In the genomic region with DNA sequence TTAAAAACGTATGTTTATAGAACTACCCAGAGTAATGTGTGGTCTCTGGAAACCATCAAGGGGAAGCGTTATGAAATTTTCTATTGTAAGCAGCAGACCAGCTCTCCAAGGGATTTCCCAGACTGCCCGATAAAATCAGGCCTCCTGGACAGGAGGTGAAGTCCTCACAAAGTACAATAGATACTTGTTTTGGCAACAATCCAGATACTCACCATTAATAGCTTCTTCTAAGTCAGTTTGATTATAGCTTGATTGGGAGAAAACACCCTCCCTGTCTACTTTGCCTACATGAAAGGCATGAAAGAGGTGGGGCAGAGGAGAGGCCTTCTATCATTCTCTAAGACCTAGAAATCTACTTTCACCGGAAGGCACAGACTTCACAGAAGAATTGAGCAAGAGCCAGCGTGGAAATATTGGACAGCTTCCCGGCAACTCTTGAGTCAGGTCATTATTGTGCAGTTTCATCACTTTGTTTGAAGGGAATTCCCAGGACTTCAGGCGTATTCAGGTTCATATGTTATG, we compare ENCODE assay signal across 8 cellular contexts.
A peak's percentile ranks its signal among the peaks of the same experiment; 100 is the strongest.
DNase-seq lines count a peak whose midpoint lies in the region; ATAC-seq and TF ChIP-seq lines count a peak whose summit lies in the region.

No MANE protein-coding gene starts in this region.

- CTCF ChIA-PET in CD4-positive, alpha-beta T cell (lab: Charles Lee), result no interaction called here

- peaks cover 27 to 63% (median 38%) of the 10 kb centered on the region in 3 donors for H3K4me1 ChIP-seq in esophagus squamous epithelium
- H3K4me1 ChIP-seq in parathyroid adenoma, result peaks cover 17% of the 10 kb centered on the region
- H3K4me1 ChIP-seq in effector memory CD4-positive, alpha-beta T cell (ENCODE audit: control insufficient read depth, insufficient read depth, low read length, poor library complexity, severe bottlenecking), result peaks cover 17% of the 10 kb centered on the region

- no peaks in the 10 kb centered on the region for H3K27me3 Mint-ChIP-seq in CD4-positive, alpha-beta T cell

- peak overlapping the region; percentile 19 to 81 (median 64) for H3K27ac ChIP-seq in esophagus squamous epithelium
- peak overlapping the region; percentile 39 for H3K27ac ChIP-seq in parathyroid adenoma
- no peak overlapping the region for H3K27ac ChIP-seq in effector memory CD4-positive, alpha-beta T cell (ENCODE audit: insufficient read depth, low read length, poor library complexity, severe bottlenecking)
- H3K27ac ChIP-seq in CD4-positive, alpha-beta T cell (ENCODE audit: low read depth, low read length), result no peak overlapping the region

- no peak overlapping the region for H3K4me3 Mint-ChIP-seq in CD4-positive, alpha-beta T cell

- no peaks in the 10 kb centered on the region for H3K79me2 ChIP-seq in parathyroid adenoma

- ATAC-seq in HG03432 (IDR thresholded peaks at IDR 0.05; ENCODE audit: unreplicated experiment) (no peak), GM21390 (IDR thresholded peaks at IDR 0.05; ENCODE audit: unreplicated experiment) (no peak)
- no peak for ATAC-seq in CD4-positive, alpha-beta T cell (ENCODE audit: poor library complexity)

- intact Hi-C loops in esophagus squamous epithelium (cut with DNase I), result no loop called here
- intact Hi-C loops in CD4-positive, alpha-beta T cell (cut with DNase I, micrococcal nuclease), result no loop called here

- DNase-seq in COR-L47 (lab: John Stamatoyannopoulos, UW), result peak; percentile 71
- peak; percentile 39 for DNase-seq in NCI-H748 treated with DMSO at 0.1 percent for 48 hours (lab: John Stamatoyannopoulos, UW)
- peak; percentile 8 for DNase-seq in esophagus squamous epithelium (lab: John Stamatoyannopoulos, UW)
- DNase-seq in effector memory CD4-positive, alpha-beta T cell, result no peak
- no peak for DNase-seq in CD4-positive, alpha-beta T cell

- 4 to 11% methylated on average over 7 of the region's 7 CpGs for WGBS in esophagus squamous epithelium, 2 donors

- peak overlapping the region; percentile 4 for H3K4me2 ChIP-seq in parathyroid adenoma (ENCODE audit: low read length)

- no peaks in the 10 kb centered on the region for H3K9me3 Mint-ChIP-seq in CD4-positive, alpha-beta T cell

- H3K36me3 Mint-ChIP-seq in CD4-positive, alpha-beta T cell (ENCODE audit: low read depth), result no peaks in the 10 kb centered on the region

- H3K36me3 ChIP-seq in esophagus squamous epithelium (no peaks in the 10 kb centered on the region), parathyroid adenoma (ENCODE audit: control insufficient read depth, insufficient read depth, low read length) (no peaks in the 10 kb centered on the region)
- no peaks in the 10 kb centered on the region for H3K36me3 ChIP-seq in effector memory CD4-positive, alpha-beta T cell (ENCODE audit: control insufficient read depth, insufficient read depth, low read length)

- POLR2A ChIA-PET in CD4-positive, alpha-beta T cell (lab: Charles Lee), result interaction anchor here (0.9 to 1.2 kb wide), 2 partner anchors 8 to 9 kb away, joined by 3 read pairs; no protein-coding TSS in a partner anchor

- no peaks in the 10 kb centered on the region for H3K9me3 ChIP-seq in esophagus squamous epithelium
- no peaks in the 10 kb centered on the region for H3K9me3 ChIP-seq in parathyroid adenoma (ENCODE audit: control insufficient read depth, low read length)
- H3K9me3 ChIP-seq in effector memory CD4-positive, alpha-beta T cell (ENCODE audit: control insufficient read depth, low read length), result no peaks in the 10 kb centered on the region
- H3K9me3 ChIP-seq in CD4-positive, alpha-beta T cell (ENCODE audit: control insufficient read depth, low read length), result no peaks in the 10 kb centered on the region

- no peak overlapping the region for H3K27ac Mint-ChIP-seq in CD4-positive, alpha-beta T cell

- peaks cover 38% of the 10 kb centered on the region for H3K4me1 Mint-ChIP-seq in CD4-positive, alpha-beta T cell (ENCODE audit: low read depth)

- H3K4me3 ChIP-seq in esophagus squamous epithelium (no peak overlapping the region), parathyroid adenoma (ENCODE audit: low read depth, low read length) (no peak overlapping the region)
- no peak overlapping the region for H3K4me3 ChIP-seq in effector memory CD4-positive, alpha-beta T cell (ENCODE audit: insufficient read depth, low read depth, low read length, poor library complexity, severe bottlenecking)

- H3K9ac ChIP-seq in parathyroid adenoma, result no peak overlapping the region

- TF ChIP-seq CTCF in esophagus squamous epithelium (IDR thresholded peaks at IDR 0.05) (no peak), parathyroid adenoma (IDR thresholded peaks at IDR 0.05) (no peak)
- no peak for TF ChIP-seq CTCF in CD4-positive, alpha-beta T cell (IDR thresholded peaks at IDR 0.05)

- no peak for TF ChIP-seq POLR2A in esophagus squamous epithelium (IDR thresholded peaks at IDR 0.05)

- H2AFZ ChIP-seq in parathyroid adenoma, result peak overlapping the region; percentile 43

- no peaks in the 10 kb centered on the region for H3K27me3 ChIP-seq in esophagus squamous epithelium
- H3K27me3 ChIP-seq in parathyroid adenoma (ENCODE audit: control insufficient read depth, insufficient read depth, low read length), result no peaks in the 10 kb centered on the region
- H3K27me3 ChIP-seq in effector memory CD4-positive, alpha-beta T cell (replicated peaks; ENCODE audit: control insufficient read depth, insufficient read depth, low read length, poor library complexity, severe bottlenecking), result no peaks in the 10 kb centered on the region
- no peaks in the 10 kb centered on the region for H3K27me3 ChIP-seq in CD4-positive, alpha-beta T cell (ENCODE audit: control insufficient read depth, insufficient read depth, low read length)

Comparison
In these comparisons a context has a peak if more than half of its experiments do, and no peak if none do; other contexts are left out.
1. DNase-seq: peak in COR-L47 (single experiment), NCI-H748 treated with DMSO at 0.1 percent for 48 hours (single experiment) and esophagus squamous epithelium (single experiment); none in effector memory CD4-positive, alpha-beta T cell (0 of 3) and CD4-positive, alpha-beta T cell (0 of 10).
2. H3K27ac ChIP-seq: peak in esophagus squamous epithelium (4 of 4) and parathyroid adenoma (single experiment); none in effector memory CD4-positive, alpha-beta T cell (single experiment) and CD4-positive, alpha-beta T cell (single experiment).